14 cellular contexts compared by ENCODE assay signal in the genomic region with DNA sequence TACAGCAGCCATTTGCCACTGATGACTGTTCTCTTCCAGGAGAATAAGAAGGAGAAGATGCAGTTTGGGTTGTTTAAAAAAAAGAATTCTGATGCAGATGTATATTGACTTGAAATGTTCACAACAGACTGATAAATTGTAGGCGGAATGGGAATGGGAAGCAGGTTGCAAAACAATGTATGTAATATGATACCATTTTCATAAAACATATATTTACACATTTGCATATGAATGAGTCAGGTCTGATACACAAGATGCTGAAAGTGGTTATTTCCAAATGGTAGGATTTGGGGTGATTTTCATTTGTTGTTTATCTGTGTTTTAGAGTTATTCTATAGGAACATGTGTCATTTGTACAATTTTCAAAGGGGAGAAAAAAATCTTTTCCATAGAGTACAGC. TPM values are rescaled to one million over a fixed set of nuclear protein-coding genes. Genes with fewer than 3 reads are reported as not detected.
DNase-seq lines count a peak whose midpoint lies in the region; ATAC-seq and TF ChIP-seq lines count a peak whose summit lies in the region.
"Had no signal": no experiment of that assay in that cellular context is flagged by ENCODE, and none has a peak within 500 bp of the region (broad histone marks: within the 10 kb centered on the region; RNA-seq: fewer than 3 reads in every experiment).

No MANE protein-coding gene starts in this region.

- no peaks in the 10 kb centered on the region for H3K27me3 ChIP-seq in Loucy (ENCODE audit: insufficient read depth, low read length, poor library complexity, severe bottlenecking)
- H3K27me3 ChIP-seq: BE2C had no signal

- no peaks in the 10 kb centered on the region for H3F3A ChIP-seq in Loucy (ENCODE audit: low read depth)

- H3K4me1 ChIP-seq in Loucy (ENCODE audit: insufficient read depth, low read length, poor library complexity, severe bottlenecking): peaks cover 3% of the 10 kb centered on the region
- H3K4me1 ChIP-seq: A549, BE2C had no signal

- no peak overlapping the region for H3K4me3 ChIP-seq in Loucy (ENCODE audit: low read length, poor library complexity, severe bottlenecking)
- H3K4me3 ChIP-seq in epithelial cell of esophagus (ENCODE audit: low read length): no peak overlapping the region
- H3K4me3 ChIP-seq: A549, GM12878, GM23338 had no signal

- no peak for TF ChIP-seq CTCF in Loucy (conservative IDR thresholded peaks at IDR 0.05; ENCODE audit: low read length)
- no peak for TF ChIP-seq CTCF in epithelial cell of esophagus (IDR thresholded peaks at IDR 0.05; ENCODE audit: insufficient read depth, low read depth, low read length, missing control alignments)
- no peak for TF ChIP-seq CTCF in glutamatergic neuron (IDR thresholded peaks at IDR 0.05; ENCODE audit: partially characterized antibody, unreplicated experiment)
- TF ChIP-seq CTCF in progenitor cell of endocrine pancreas (IDR thresholded peaks at IDR 0.05; ENCODE audit: unreplicated experiment): no peak

- no peak overlapping the region for H3K9ac ChIP-seq in Loucy (ENCODE audit: low read depth, low read length, poor library complexity, severe bottlenecking)

- no peak for ATAC-seq in HG02938 (IDR thresholded peaks at IDR 0.05; ENCODE audit: unreplicated experiment)
- ATAC-seq in GM21423 (IDR thresholded peaks at IDR 0.05; ENCODE audit: unreplicated experiment): no peak
- ATAC-seq: HepG2 had no signal

- peaks cover 47% of the 10 kb centered on the region for H3K4me1 Mint-ChIP-seq in glutamatergic neuron (ENCODE audit: low read depth, unreplicated experiment)
- H3K4me1 Mint-ChIP-seq in progenitor cell of endocrine pancreas (ENCODE audit: low read depth): peaks cover 8% of the 10 kb centered on the region
- H3K4me1 Mint-ChIP-seq: CD4-positive, alpha-beta memory T cell had no signal

- H4K20me1 ChIP-seq in Loucy (ENCODE audit: insufficient read depth, low read length, poor library complexity, severe bottlenecking): no peaks in the 10 kb centered on the region

- DNase-seq in NCI-H69 (lab: John Stamatoyannopoulos, UW) (peak; percentile 17), epithelial cell of esophagus (ENCODE audit: low read depth) (peak; percentile 24), glutamatergic neuron (no peak), progenitor cell of endocrine pancreas (ENCODE audit: low spot score, unreplicated experiment) (no peak)
- DNase-seq: BE2C; CD4-positive, alpha-beta memory T cell; H7 had no signal

- H3K9me3 ChIP-seq in Loucy (ENCODE audit: insufficient read depth, low read depth, low read length): no peaks in the 10 kb centered on the region
- H3K9me3 ChIP-seq: A549, BE2C had no signal

- H3K36me3 Mint-ChIP-seq in glutamatergic neuron (ENCODE audit: unreplicated experiment): no peaks in the 10 kb centered on the region
- no peaks in the 10 kb centered on the region for H3K36me3 Mint-ChIP-seq in progenitor cell of endocrine pancreas (ENCODE audit: insufficient read depth)
- H3K36me3 Mint-ChIP-seq: CD4-positive, alpha-beta memory T cell had no signal

- H3K4me3 Mint-ChIP-seq in glutamatergic neuron (ENCODE audit: unreplicated experiment) (peak overlapping the region; percentile 21), progenitor cell of endocrine pancreas (ENCODE audit: low read depth) (no peak overlapping the region)
- H3K4me3 Mint-ChIP-seq: CD4-positive, alpha-beta memory T cell; GM23338 had no signal

- H2AFZ ChIP-seq in Loucy (ENCODE audit: low read length): 0 out of 2 replicates have a peak overlapping the region, but pooled peaks have one; percentile 20

- H3K4me2 ChIP-seq in Loucy (ENCODE audit: low read depth, low read length, poor library complexity, severe bottlenecking): no peak overlapping the region
- H3K4me2 ChIP-seq: A549, GM23338 had no signal

- H3K79me2 ChIP-seq in Loucy (ENCODE audit: insufficient read depth, low read length): no peaks in the 10 kb centered on the region

- H3K36me3 ChIP-seq in Loucy (ENCODE audit: insufficient read depth, low read length): no peaks in the 10 kb centered on the region
- H3K36me3 ChIP-seq: BE2C had no signal

- peak overlapping the region; percentile 95 for H3K27ac Mint-ChIP-seq in glutamatergic neuron (ENCODE audit: unreplicated experiment)
- no peak overlapping the region for H3K27ac Mint-ChIP-seq in progenitor cell of endocrine pancreas
- H3K27ac Mint-ChIP-seq: CD4-positive, alpha-beta memory T cell had no signal

- peaks cover 9% of the 10 kb centered on the region for H3K27me3 Mint-ChIP-seq in glutamatergic neuron (ENCODE audit: unreplicated experiment)
- peaks cover 16% of the 10 kb centered on the region for H3K27me3 Mint-ChIP-seq in progenitor cell of endocrine pancreas

- no peaks in the 10 kb centered on the region for H3K9me2 ChIP-seq in Loucy (replicated peaks; ENCODE audit: low read depth, low read length)

- H3K9me3 Mint-ChIP-seq in glutamatergic neuron (ENCODE audit: unreplicated experiment): peaks cover 8% of the 10 kb centered on the region
- H3K9me3 Mint-ChIP-seq in progenitor cell of endocrine pancreas (ENCODE audit: low read depth): no peaks in the 10 kb centered on the region
- H3K9me3 Mint-ChIP-seq: CD4-positive, alpha-beta memory T cell; GM23338 had no signal

RNA-seq across cellular contexts. Expression of gene RCN1, which starts 9.0 kb away (rescaled TPM):
- total RNA-seq in glutamatergic neuron (ENCODE audit: unreplicated experiment) (200 TPM), progenitor cell of endocrine pancreas (193 and 201 TPM in 2 replicates)

Comparison
In these comparisons a context has a peak if more than half of its experiments do, and no peak if none do; other contexts are left out.
1. DNase-seq: peak in NCI-H69 (single experiment) and epithelial cell of esophagus (single experiment); none in glutamatergic neuron (single experiment) and progenitor cell of endocrine pancreas (single experiment).